In the genomic region with DNA sequence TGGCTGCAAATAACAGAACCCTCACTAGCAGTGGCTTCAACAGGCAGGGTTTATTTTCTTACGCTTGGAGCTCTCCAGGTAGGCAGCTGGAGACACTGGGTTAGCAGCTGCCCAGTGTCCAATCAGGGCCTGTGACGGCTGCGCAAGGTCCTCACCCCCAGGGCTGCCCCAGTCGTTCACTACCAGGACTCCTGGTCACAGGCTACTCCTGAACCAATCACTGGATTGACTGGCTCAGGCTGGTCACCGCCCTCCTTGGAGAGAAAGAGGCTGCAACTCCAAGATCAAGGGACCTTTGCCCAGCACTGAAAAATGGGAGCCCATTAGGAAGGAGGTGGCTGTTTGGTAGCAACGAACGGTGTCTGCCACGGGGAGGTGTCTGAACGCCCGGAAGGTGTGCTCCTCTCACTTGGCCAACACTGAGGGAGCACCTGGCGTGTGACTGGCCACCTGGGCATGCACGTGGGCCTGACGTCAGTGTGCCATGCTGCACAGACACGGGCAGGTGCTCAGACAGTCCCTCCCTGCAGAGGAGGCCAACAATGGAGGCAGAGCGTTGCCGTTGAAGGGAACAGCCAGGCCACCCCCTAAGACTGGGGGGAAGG, we compare ENCODE assay signal across 11 cellular contexts. TPM values are rescaled to one million over a fixed set of nuclear protein-coding genes. Genes with fewer than 3 reads are reported as not detected.
A peak's percentile ranks its signal among the peaks of the same experiment; 100 is the strongest.
DNase-seq lines count a peak whose midpoint lies in the region; ATAC-seq and TF ChIP-seq lines count a peak whose summit lies in the region.
"Had no signal": no experiment of that assay in that cellular context is flagged by ENCODE, and none has a peak within 500 bp of the region (broad histone marks: within the 10 kb centered on the region; RNA-seq: fewer than 3 reads in every experiment).

No MANE protein-coding gene starts in this region.

- 88 to 90% methylated on average over 6 to 16 of the region's 16 CpGs for WGBS in endodermal cell (ENCODE audit: insufficient coverage in 1 of 2, insufficient read length in 1 of 2), 2 experiments
- 29 to 56% (median 47%) methylated on average over 15 to 16 of the region's 16 CpGs for WGBS in stomach, 5 donors
- 84% methylated on average over 16 of the region's 16 CpGs for WGBS in smooth muscle cell (ENCODE audit: low lambda C conversion rate)

- no peak overlapping the region for H2AFZ ChIP-seq in smooth muscle cell (ENCODE audit: low read depth)

- H3K27ac ChIP-seq in endodermal cell (ENCODE audit: low read depth, low read length), result no peak overlapping the region
- H3K27ac ChIP-seq in stomach, result peak overlapping the region; percentile 75 to 94 (median 85)
- H3K27ac ChIP-seq in smooth muscle cell (ENCODE audit: low read depth), result no peak overlapping the region

- no peak for TF ChIP-seq POLR2A in stomach (IDR thresholded peaks at IDR 0.05)

- no peak overlapping the region for H3K4me2 ChIP-seq in smooth muscle cell

- peaks cover 40% of the 10 kb centered on the region for H3K4me1 Mint-ChIP-seq in activated naive CD4-positive, alpha-beta T cell treated with anti-CD3 and anti-CD28 coated beads for 36 hours (ENCODE audit: low read depth)
- H3K4me1 Mint-ChIP-seq in endodermal cell, result peaks cover 7% of the 10 kb centered on the region

- no peak overlapping the region for H3K4me3 ChIP-seq in endodermal cell (ENCODE audit: low read length)
- H3K4me3 ChIP-seq in stomach, result peak overlapping the region in 1 of 4 donors; percentile 42
- no peak overlapping the region for H3K4me3 ChIP-seq in smooth muscle cell
- H3K4me3 ChIP-seq: K562 had no signal

- H3K4me1 ChIP-seq in endodermal cell (ENCODE audit: control insufficient read depth, insufficient read depth, low read length) (peaks cover 4% of the 10 kb centered on the region), stomach (peaks cover 41 to 54% (median 53%) of the 10 kb centered on the region in 4 donors), smooth muscle cell (ENCODE audit: low read depth) (peaks cover 8% of the 10 kb centered on the region)

- TF ChIP-seq EP300 in stomach (IDR thresholded peaks at IDR 0.05), result no peak

- H3K27ac Mint-ChIP-seq in activated naive CD4-positive, alpha-beta T cell treated with anti-CD3 and anti-CD28 coated beads for 36 hours, result peak overlapping the region; percentile 98
- no peak overlapping the region for H3K27ac Mint-ChIP-seq in endodermal cell

- no peak for DNase-seq in activated naive CD4-positive, alpha-beta T cell treated with anti-CD3 and anti-CD28 coated beads for 36 hours
- no peak for DNase-seq in activated naive CD4-positive, alpha-beta T cell treated with Interleukin-2 at 50 U/mL for 16 hours
- DNase-seq in NCI-H748 treated with DMSO at 0.1 percent for 48 hours (lab: John Stamatoyannopoulos, UW) (peak; percentile 62), endodermal cell (peak; percentile 57), stomach (peak; percentile 92), smooth muscle cell (lab: John Stamatoyannopoulos, UW; ENCODE audit: unreplicated experiment) (no peak), ureter (ENCODE audit: low spot score) (no peak)
- DNase-seq: activated CD8-positive, alpha-beta memory T cell treated with anti-CD3 and anti-CD28 coated beads, Interleukin-2, amount 50 U/mL, for 48 hours; foreskin fibroblast had no signal

- H3K4me3 Mint-ChIP-seq in activated naive CD4-positive, alpha-beta T cell treated with anti-CD3 and anti-CD28 coated beads for 36 hours, result no peak overlapping the region
- no peak overlapping the region for H3K4me3 Mint-ChIP-seq in endodermal cell

- H3K9me3 Mint-ChIP-seq in activated naive CD4-positive, alpha-beta T cell treated with anti-CD3 and anti-CD28 coated beads for 36 hours, result no peaks in the 10 kb centered on the region
- H3K9me3 Mint-ChIP-seq in endodermal cell, result no peaks in the 10 kb centered on the region

- no peaks in the 10 kb centered on the region for H3K36me3 ChIP-seq in endodermal cell (ENCODE audit: control insufficient read depth, insufficient read depth, low read length)
- peaks cover 8 to 22% (median 18%) of the 10 kb centered on the region in 4 donors for H3K36me3 ChIP-seq in stomach
- no peaks in the 10 kb centered on the region for H3K36me3 ChIP-seq in smooth muscle cell (ENCODE audit: low read depth)

- no peaks in the 10 kb centered on the region for H3K79me2 ChIP-seq in smooth muscle cell (ENCODE audit: low read depth)

- intact Hi-C loops in activated naive CD4-positive, alpha-beta T cell treated with anti-CD3 and anti-CD28 coated beads for 36 hours (cut with micrococcal nuclease), result no loop called here
- intact Hi-C loops in stomach (cut with DNase I; ENCODE audit: low total_unique reads), result no loop called here

- TF ChIP-seq CTCF in endodermal cell (conservative IDR thresholded peaks at IDR 0.05) (no peak), stomach (IDR thresholded peaks at IDR 0.05) (peak in 1 of 7 experiments; percentile 24), smooth muscle cell (IDR thresholded peaks at IDR 0.05; ENCODE audit: borderline replicate concordance, insufficient read depth, poor library complexity, severe bottlenecking) (no peak)

- H3K27me3 Mint-ChIP-seq in activated naive CD4-positive, alpha-beta T cell treated with anti-CD3 and anti-CD28 coated beads for 36 hours (ENCODE audit: low read depth), result no peaks in the 10 kb centered on the region
- peaks cover 19% of the 10 kb centered on the region for H3K27me3 Mint-ChIP-seq in endodermal cell (ENCODE audit: insufficient read depth)

- peaks cover 9% of the 10 kb centered on the region for H3F3A ChIP-seq in smooth muscle cell (ENCODE audit: low read depth)

- H3K36me3 Mint-ChIP-seq in activated naive CD4-positive, alpha-beta T cell treated with anti-CD3 and anti-CD28 coated beads for 36 hours (ENCODE audit: low read depth), result no peaks in the 10 kb centered on the region
- H3K36me3 Mint-ChIP-seq in endodermal cell (ENCODE audit: low read depth), result no peaks in the 10 kb centered on the region

- H3K9me3 ChIP-seq in endodermal cell (ENCODE audit: control insufficient read depth, low read length) (no peaks in the 10 kb centered on the region), stomach (no peaks in the 10 kb centered on the region), smooth muscle cell (replicated peaks; ENCODE audit: low read depth) (no peaks in the 10 kb centered on the region)

- H3K9ac ChIP-seq in endodermal cell (ENCODE audit: extremely low read depth, low read length, poor library complexity, severe bottlenecking) (no peak overlapping the region), smooth muscle cell (ENCODE audit: low read depth) (no peak overlapping the region)

- H3K27me3 ChIP-seq in endodermal cell (ENCODE audit: control insufficient read depth, insufficient read depth, low read length, poor library complexity, severe bottlenecking) (peaks cover 25% of the 10 kb centered on the region), stomach (peaks cover 0 to 23% (median 0%) of the 10 kb centered on the region in 3 donors), smooth muscle cell (ENCODE audit: low read depth) (no peaks in the 10 kb centered on the region)

- H4K20me1 ChIP-seq in smooth muscle cell (ENCODE audit: low read depth), result no peaks in the 10 kb centered on the region

- CTCF ChIA-PET in activated naive CD4-positive, alpha-beta T cell treated with anti-CD3 and anti-CD28 coated beads for 36 hours (lab: Charles Lee), result interaction anchor here (1.1 kb wide), 1 partner anchor 97 kb away, joined by 3 read pairs; no protein-coding TSS in a partner anchor

- no peak for ATAC-seq in HG03457 (IDR thresholded peaks at IDR 0.05; ENCODE audit: unreplicated experiment)

RNA-seq across cellular contexts. Expression of a gene that starts 5.1 kb away (rescaled TPM):
- total RNA-seq in activated naive CD4-positive, alpha-beta T cell treated with anti-CD3 and anti-CD28 coated beads for 36 hours, result 10 to 100 TPM; 17.8 to 19.2 TPM
- total RNA-seq in endodermal cell, result 10 to 100 TPM; 28.6 to 30.6 TPM
- polyA plus RNA-seq in endodermal cell (2013, experiment 1 of 2), result 26.8 TPM
- polyA plus RNA-seq in endodermal cell (2013, experiment 2 of 2), result 23.1 TPM
- total RNA-seq in stomach, result 10 to 100 TPM in 4 of 5 donors, 1 to 10 TPM in 1; 7.7 to 88.1 (median 46.8) TPM
- 10 to 100 TPM; 27.0 to 45.7 (median 41.2) TPM for polyA plus RNA-seq in stomach
- total RNA-seq in smooth muscle cell, result 16.6 and 19.9 TPM in 2 replicates
- polyA plus RNA-seq in smooth muscle cell, result 16.6 and 17.7 TPM in 2 replicates
- total RNA-seq in ureter, result 61.9 TPM

RNA-seq across cellular contexts. Expression of a gene that starts 22.2 kb away (rescaled TPM):
- total RNA-seq in activated naive CD4-positive, alpha-beta T cell treated with anti-CD3 and anti-CD28 coated beads for 36 hours, result under 1 TPM; 0.05 to 0.15 TPM
- total RNA-seq in endodermal cell (1 to 10 TPM; 1.2 to 1.4 TPM), stomach (1 to 10 TPM in 2 of 5 donors, under 1 TPM in 3; 0.43 to 5.8 (median 0.89) TPM), smooth muscle cell (0.63 TPM in 2 replicates), ureter (0.83 TPM)
- polyA plus RNA-seq in endodermal cell (2013, experiment 1 of 2), result 8.8 TPM
- polyA plus RNA-seq in endodermal cell (2013, experiment 2 of 2), result 7.0 TPM
- polyA plus RNA-seq in stomach (1 to 10 TPM in 1 of 3 donors, under 1 TPM in 2; 0.61 to 1.6 (median 0.81) TPM), smooth muscle cell (1.2 and 1.5 TPM in 2 replicates)

RNA-seq across cellular contexts. Expression of a gene that starts 40.2 kb away (rescaled TPM):
- total RNA-seq in activated naive CD4-positive, alpha-beta T cell treated with anti-CD3 and anti-CD28 coated beads for 36 hours, result 10 to 100 TPM; 71.0 to 81.4 TPM
- total RNA-seq in endodermal cell (100 to 1,000 TPM; 108 TPM), stomach (100 to 1,000 TPM in 2 of 5 donors, 10 to 100 TPM in 3; 31.9 to 283 (median 81.2) TPM), smooth muscle cell (33.6 and 35.2 TPM in 2 replicates), ureter (98.0 TPM)
- 78.8 TPM for polyA plus RNA-seq in endodermal cell (2013, experiment 1 of 2)
- polyA plus RNA-seq in endodermal cell (2013, experiment 2 of 2), result 76.5 TPM
- polyA plus RNA-seq in stomach (100 to 1,000 TPM; 107 to 152 (median 129) TPM), smooth muscle cell (62.8 and 64.8 TPM in 2 replicates)

RNA-seq across cellular contexts. Expression of a gene that starts 44.6 kb away (rescaled TPM):
- 10 to 100 TPM; 37.3 to 43.7 TPM for total RNA-seq in activated naive CD4-positive, alpha-beta T cell treated with anti-CD3 and anti-CD28 coated beads for 36 hours
- 100 to 1,000 TPM in 1 of 2 donors, 10 to 100 TPM in 1; 83.5 to 105 TPM for total RNA-seq in endodermal cell
- polyA plus RNA-seq in endodermal cell (2013, experiment 1 of 2), result 58.2 TPM
- polyA plus RNA-seq in endodermal cell (2013, experiment 2 of 2), result 46.6 TPM
- 100 to 1,000 TPM in 2 of 5 donors, 10 to 100 TPM in 1, 1 to 10 TPM in 2; 6.6 to 164 (median 54.5) TPM for total RNA-seq in stomach
- polyA plus RNA-seq in stomach, result 10 to 100 TPM in 2 of 3 donors, 1 to 10 TPM in 1; 9.8 to 31.8 (median 10.1) TPM
- total RNA-seq in smooth muscle cell, result 13.1 and 19.3 TPM in 2 replicates
- 20.7 and 38.3 TPM in 2 replicates for polyA plus RNA-seq in smooth muscle cell
- 62.3 TPM for total RNA-seq in ureter

RNA-seq across cellular contexts. Expression of a gene that starts 49.8 kb away (rescaled TPM):
- total RNA-seq in activated naive CD4-positive, alpha-beta T cell treated with anti-CD3 and anti-CD28 coated beads for 36 hours, result under 1 TPM; 0.07 TPM
- total RNA-seq in endodermal cell (10 to 100 TPM in 1 of 2 donors, 1 to 10 TPM in 1; 9.4 to 11.1 TPM), stomach (10 to 100 TPM in 2 of 5 donors, 1 to 10 TPM in 3; 2.5 to 31.2 (median 7.6) TPM), smooth muscle cell (1.3 and 2.0 TPM in 2 replicates), ureter (37.1 TPM)
- polyA plus RNA-seq in endodermal cell (2013, experiment 1 of 2), result 9.9 TPM
- 9.9 TPM for polyA plus RNA-seq in endodermal cell (2013, experiment 2 of 2)
- polyA plus RNA-seq in stomach (1 to 10 TPM; 3.2 to 5.4 (median 3.4) TPM), smooth muscle cell (1.6 and 1.9 TPM in 2 replicates)

Comparison
In these comparisons a context has a peak if more than half of its experiments do, and no peak if none do; other contexts are left out.
1. DNase-seq: peak in NCI-H748 treated with DMSO at 0.1 percent for 48 hours (single experiment), endodermal cell (single experiment) and stomach (single experiment); none in activated naive CD4-positive, alpha-beta T cell treated with anti-CD3 and anti-CD28 coated beads for 36 hours (single experiment), activated naive CD4-positive, alpha-beta T cell treated with Interleukin-2 at 50 U/mL for 16 hours (single experiment), smooth muscle cell (single experiment) and ureter (single experiment).
2. H3K27ac ChIP-seq: peak in stomach (5 of 5); none in endodermal cell (single experiment) and smooth muscle cell (single experiment).